ENCODE assay signal across 8 cellular contexts in genomic region chr16:66605177-66605999, GRCh38. TPM values are rescaled to one million over a fixed set of nuclear protein-coding genes. Genes with fewer than 3 reads are reported as not detected.
DNase-seq lines count a peak whose midpoint lies in the region; ATAC-seq and TF ChIP-seq lines count a peak whose summit lies in the region.

No MANE protein-coding gene starts in this region.

- H3K4me1 ChIP-seq in HUES64 (ENCODE audit: insufficient read depth, low read length) (peaks cover 10% of the 10 kb centered on the region), neuron (ENCODE audit: insufficient read depth, low read length) (peaks cover 17% of the 10 kb centered on the region)

- H3K9me3 ChIP-seq in HUES64 (ENCODE audit: insufficient read depth, low read depth, low read length) = peaks cover 5% of the 10 kb centered on the region; the same call in 1 of the 2 replicates
- H3K9me3 ChIP-seq in neuron (ENCODE audit: low read length) = no peaks in the 10 kb centered on the region

- TF ChIP-seq CTCF in fibroblast of villous mesenchyme (IDR thresholded peaks at IDR 0.05; ENCODE audit: insufficient read depth, low read depth, low read length) = no peak

- H3K4me1 Mint-ChIP-seq in activated CD8-positive, alpha-beta memory T cell treated with anti-CD3 and anti-CD28 coated beads, Interleukin-2, amount 10 ng/mL, durations not matched to agents 7 days and 5 days = peaks cover 55% of the 10 kb centered on the region

- peak overlapping the region; percentile 77 for H3K4me3 Mint-ChIP-seq in activated CD8-positive, alpha-beta memory T cell treated with anti-CD3 and anti-CD28 coated beads, Interleukin-2, amount 10 ng/mL, durations not matched to agents 7 days and 5 days

- H3K9me3 Mint-ChIP-seq in activated CD8-positive, alpha-beta memory T cell treated with anti-CD3 and anti-CD28 coated beads, Interleukin-2, amount 10 ng/mL, durations not matched to agents 7 days and 5 days (ENCODE audit: low read depth) = peaks cover 8% of the 10 kb centered on the region

- ATAC-seq in activated CD8-positive, alpha-beta memory T cell treated with anti-CD3 and anti-CD28 coated beads, Interleukin-2, amount 10 ng/mL, durations not matched to agents 7 days and 5 days = peak; percentile 20
- ATAC-seq in GM21390 (IDR thresholded peaks at IDR 0.05; ENCODE audit: unreplicated experiment) (no peak), HG03196 (IDR thresholded peaks at IDR 0.05; ENCODE audit: unreplicated experiment) (no peak)

- H3K9ac ChIP-seq in HUES64 (ENCODE audit: low read depth, low read length) = peak overlapping the region; percentile 80

- peak overlapping the region; percentile 81 for H3K27ac Mint-ChIP-seq in activated CD8-positive, alpha-beta memory T cell treated with anti-CD3 and anti-CD28 coated beads, Interleukin-2, amount 10 ng/mL, durations not matched to agents 7 days and 5 days

- no peaks in the 10 kb centered on the region for H3K27me3 ChIP-seq in HUES64 (ENCODE audit: insufficient read depth, low read length)
- no peaks in the 10 kb centered on the region for H3K27me3 ChIP-seq in neuron (ENCODE audit: insufficient read depth, low read length)

- H3K36me3 ChIP-seq in HUES64 (ENCODE audit: insufficient read depth, low read length) (peaks cover 17% of the 10 kb centered on the region), neuron (ENCODE audit: insufficient read depth, low read length) (peaks cover 21% of the 10 kb centered on the region)

- peak overlapping the region; percentile 35; the same call in 1 of the 2 replicates for H3K27ac ChIP-seq in HUES64 (ENCODE audit: low read depth, low read length)

- no peaks in the 10 kb centered on the region for H3K27me3 Mint-ChIP-seq in activated CD8-positive, alpha-beta memory T cell treated with anti-CD3 and anti-CD28 coated beads, Interleukin-2, amount 10 ng/mL, durations not matched to agents 7 days and 5 days

- DNase-seq in activated CD8-positive, alpha-beta memory T cell treated with anti-CD3 and anti-CD28 coated beads, Interleukin-2, amount 10 ng/mL, durations not matched to agents 7 days and 5 days = peak; percentile 63
- DNase-seq in activated CD8-positive, alpha-beta memory T cell treated with anti-CD3 and anti-CD28 coated beads for 24 hours = no peak
- peak; percentile 52 to 65 for DNase-seq in activated T-cell treated with anti-CD3 and anti-CD28 coated beads, Interleukin-2, amount 50 U/mL, for 48 hours
- peak; percentile 38 for DNase-seq in fibroblast of villous mesenchyme (ENCODE audit: low read depth)

- WGBS in HUES64 = 4% methylated on average over 59 of the region's 62 CpGs

- CTCF ChIA-PET in activated CD8-positive, alpha-beta memory T cell treated with anti-CD3 and anti-CD28 coated beads, Interleukin-2, amount 10 ng/mL, durations not matched to agents 7 days and 5 days (lab: Charles Lee) = interaction anchor here (0.6 to 4.3 kb wide), 12 partner anchors 9 to 263 kb away, joined by 3 to 31 read pairs (median 5); partner anchors contain the start of gene CKLF

- H3K4me3 ChIP-seq in HUES64 (ENCODE audit: low read length) (peak overlapping the region; percentile 92), fibroblast of villous mesenchyme (ENCODE audit: low read depth, low read length) (peak overlapping the region; percentile 72), neuron (ENCODE audit: low read length) (peak overlapping the region; percentile 53)

- H3K36me3 Mint-ChIP-seq in activated CD8-positive, alpha-beta memory T cell treated with anti-CD3 and anti-CD28 coated beads, Interleukin-2, amount 10 ng/mL, durations not matched to agents 7 days and 5 days = peaks cover 31% of the 10 kb centered on the region

- H2AFZ ChIP-seq in neuron (ENCODE audit: low read depth, low read length) = peak overlapping the region; percentile 57

RNA-seq across cellular contexts. Expression of gene CMTM3, which starts 0.9 kb away (rescaled TPM):
- total RNA-seq in activated CD8-positive, alpha-beta memory T cell treated with anti-CD3 and anti-CD28 coated beads, Interleukin-2, amount 10 ng/mL, durations not matched to agents 7 days and 5 days = 10 to 100 TPM; 85.0 to 90.3 TPM
- polyA plus RNA-seq in HUES64 (2013, experiment 1 of 2) = 38.6 TPM
- polyA plus RNA-seq in HUES64 (2013, experiment 2 of 2) = 48.1 TPM
- 22.0 and 26.7 TPM in 2 replicates for total RNA-seq in fibroblast of villous mesenchyme

RNA-seq across cellular contexts. Expression of gene CMTM2, which starts 26.1 kb away (rescaled TPM):
- 1 to 10 TPM; 1.1 to 1.6 TPM for total RNA-seq in activated CD8-positive, alpha-beta memory T cell treated with anti-CD3 and anti-CD28 coated beads, Interleukin-2, amount 10 ng/mL, durations not matched to agents 7 days and 5 days
- polyA plus RNA-seq in HUES64 (2013, experiment 1 of 2) = not detected
- not detected for polyA plus RNA-seq in HUES64 (2013, experiment 2 of 2)
- not detected in 2 replicates for total RNA-seq in fibroblast of villous mesenchyme

RNA-seq across cellular contexts. Expression of gene CMTM1, which starts 39.1 kb away (rescaled TPM):
- 10 to 100 TPM; 21.1 to 21.4 TPM for total RNA-seq in activated CD8-positive, alpha-beta memory T cell treated with anti-CD3 and anti-CD28 coated beads, Interleukin-2, amount 10 ng/mL, durations not matched to agents 7 days and 5 days
- 2.7 TPM for polyA plus RNA-seq in HUES64 (2013, experiment 1 of 2)
- polyA plus RNA-seq in HUES64 (2013, experiment 2 of 2) = 4.2 TPM
- total RNA-seq in fibroblast of villous mesenchyme = 2.3 and 3.9 TPM in 2 replicates

RNA-seq across cellular contexts. Expression of gene CKLF, which starts 53.0 kb away (rescaled TPM):
- total RNA-seq in activated CD8-positive, alpha-beta memory T cell treated with anti-CD3 and anti-CD28 coated beads, Interleukin-2, amount 10 ng/mL, durations not matched to agents 7 days and 5 days = 100 to 1,000 TPM; 199 to 220 TPM
- 32.8 TPM for polyA plus RNA-seq in HUES64 (2013, experiment 1 of 2)
- 36.9 TPM for polyA plus RNA-seq in HUES64 (2013, experiment 2 of 2)
- total RNA-seq in fibroblast of villous mesenchyme = 55.4 and 58.3 TPM in 2 replicates

RNA-seq across cellular contexts. Expression of gene TK2, which starts 55.5 kb away (rescaled TPM):
- 10 to 100 TPM in 1 of 2 experiments, 1 to 10 TPM in 1; 8.5 to 10.8 TPM for total RNA-seq in activated CD8-positive, alpha-beta memory T cell treated with anti-CD3 and anti-CD28 coated beads, Interleukin-2, amount 10 ng/mL, durations not matched to agents 7 days and 5 days
- 3.2 TPM for polyA plus RNA-seq in HUES64 (2013, experiment 1 of 2)
- 3.6 TPM for polyA plus RNA-seq in HUES64 (2013, experiment 2 of 2)
- 38.9 and 41.9 TPM in 2 replicates for total RNA-seq in fibroblast of villous mesenchyme
